In genomic region chr1:117696567-117696966, GRCh38 we compare ENCODE assay signal across 17 cellular contexts.
DNase-seq lines count a peak whose midpoint lies in the region; ATAC-seq and TF ChIP-seq lines count a peak whose summit lies in the region.
"Had no signal": no experiment of that assay in that cellular context is flagged by ENCODE, and none has a peak within 500 bp of the region (broad histone marks: within the 10 kb centered on the region; RNA-seq: fewer than 3 reads in every experiment).

No MANE protein-coding gene starts in this region.

- peaks cover 4% of the 10 kb centered on the region for H3K27me3 Mint-ChIP-seq in GM23338 (ENCODE audit: insufficient read depth, low read depth, poor library complexity)

- peaks cover 4% of the 10 kb centered on the region; the same call in 2 of the 3 replicates for H3K4me1 Mint-ChIP-seq in GM23338
- H3K4me1 Mint-ChIP-seq: activated naive CD8-positive, alpha-beta T cell treated with anti-CD3 and anti-CD28 coated beads for 36 hours; CD8-positive, alpha-beta memory T cell had no signal

- no peak overlapping the region for H3K27ac Mint-ChIP-seq in GM23338
- H3K27ac Mint-ChIP-seq: activated naive CD8-positive, alpha-beta T cell treated with anti-CD3 and anti-CD28 coated beads for 36 hours; CD8-positive, alpha-beta memory T cell; stimulated activated naive B cell treated with anti-CD40 and anti-IgM and Interleukin-4, amounts not matched to agents 10 μg/mL and 1 μg/mL and 100 μg/mL, for 72 hours had no signal

- H3K79me2 ChIP-seq in GM23338 (replicated peaks; ENCODE audit: insufficient read depth) = no peaks in the 10 kb centered on the region

- H3K9me3 ChIP-seq in colonic mucosa (no peaks in the 10 kb centered on the region), left lung (no peaks in the 10 kb centered on the region), suprapubic skin (no peaks in the 10 kb centered on the region)
- H3K9me3 ChIP-seq: SJCRH30 had no signal

- no peak overlapping the region for H3K4me2 ChIP-seq in GM23338

- H4K20me1 ChIP-seq in GM23338 (replicated peaks; ENCODE audit: insufficient read depth) = no peaks in the 10 kb centered on the region

- TF ChIP-seq POLR2A in suprapubic skin (IDR thresholded peaks at IDR 0.05) = no peak

- intact Hi-C loops in colonic mucosa (cut with DNase I) = no loop called here
- intact Hi-C loops in left lung (cut with DNase I) = no loop called here

- no peaks in the 10 kb centered on the region for H3K9me2 ChIP-seq in GM23338 (ENCODE audit: insufficient read depth)

- H3K27me3 ChIP-seq in GM23338 (ENCODE audit: insufficient read depth) (no peaks in the 10 kb centered on the region), colonic mucosa (no peaks in the 10 kb centered on the region), left lung (no peaks in the 10 kb centered on the region), suprapubic skin (no peaks in the 10 kb centered on the region)
- H3K27me3 ChIP-seq: SJCRH30 had no signal

- H3K27ac ChIP-seq in GM23338 (ENCODE audit: low read depth) = no peak overlapping the region
- peak overlapping the region; percentile 60 for H3K27ac ChIP-seq in colonic mucosa
- H3K27ac ChIP-seq in left lung = peak overlapping the region; percentile 70 to 73
- peak overlapping the region; percentile 74 for H3K27ac ChIP-seq in suprapubic skin
- H3K27ac ChIP-seq: SJCRH30, VCaP had no signal

- no peaks in the 10 kb centered on the region for H3K36me3 Mint-ChIP-seq in GM23338 (ENCODE audit: low read depth)
- H3K36me3 Mint-ChIP-seq: activated naive CD8-positive, alpha-beta T cell treated with anti-CD3 and anti-CD28 coated beads for 36 hours; CD8-positive, alpha-beta memory T cell; stimulated activated naive B cell treated with anti-CD40 and anti-IgM and Interleukin-4, amounts not matched to agents 10 μg/mL and 1 μg/mL and 100 μg/mL, for 72 hours had no signal

- no peak for TF ChIP-seq CTCF in GM23338 (conservative IDR thresholded peaks at IDR 0.05; ENCODE audit: low read depth in 2 of 2)
- TF ChIP-seq CTCF in colonic mucosa (IDR thresholded peaks at IDR 0.05) = no peak
- TF ChIP-seq CTCF in left lung (IDR thresholded peaks at IDR 0.05) = no peak
- no peak for TF ChIP-seq CTCF in suprapubic skin (IDR thresholded peaks at IDR 0.05)

- H3F3A ChIP-seq in GM23338 (replicated peaks; ENCODE audit: low read depth) = no peaks in the 10 kb centered on the region

- H3K9me3 Mint-ChIP-seq in GM23338 = no peaks in the 10 kb centered on the region
- H3K9me3 Mint-ChIP-seq: activated naive CD8-positive, alpha-beta T cell treated with anti-CD3 and anti-CD28 coated beads for 36 hours; CD8-positive, alpha-beta memory T cell had no signal

- DNase-seq in GM23338 (ENCODE audit: low spot score) = no peak
- no peak for DNase-seq in colonic mucosa
- DNase-seq in left lung = no peak
- DNase-seq in suprapubic skin (ENCODE audit: low spot score in 2 of 2) = no peak
- DNase-seq in foreskin melanocyte = no peak
- DNase-seq in middle frontal gyrus (ENCODE audit: extremely low spot score, low spot score) = no peak
- no peak for DNase-seq in putamen (ENCODE audit: low spot score)
- DNase-seq: activated naive CD8-positive, alpha-beta T cell treated with anti-CD3 and anti-CD28 coated beads for 36 hours; CD8-positive, alpha-beta memory T cell; effector memory CD4-positive, alpha-beta T cell; NCI-H2107; NK-92 treated with Interleukin-12 subunit alpha and Interleukin-12 subunit beta, amount 100 ng/mL, for 24 hours; SJCRH30; stimulated activated CD4-positive, alpha-beta T cell treated with anti-CD3 and anti-CD28 coated beads, Interleukin-4, amount 100 ng/mL, for 4 hours; stimulated activated naive B cell treated with anti-CD40 and anti-IgM and Interleukin-4, amounts not matched to agents 10 μg/mL and 1 μg/mL and 100 μg/mL, for 72 hours had no signal

- no peak overlapping the region for H3K9ac ChIP-seq in colonic mucosa (ENCODE audit: low read depth in 2 of 2, low read length in 2 of 2)

- ATAC-seq in GM23338 (no peak), left lung (peak; percentile 25), HG02870 (IDR thresholded peaks at IDR 0.05; ENCODE audit: unreplicated experiment) (no peak)
- ATAC-seq: stimulated activated naive B cell treated with anti-CD40 and anti-IgM and Interleukin-4, amounts not matched to agents 10 μg/mL and 1 μg/mL and 100 μg/mL, for 72 hours had no signal

- H3K4me3 ChIP-seq in GM23338 (no peak overlapping the region), colonic mucosa (no peak overlapping the region), left lung (no peak overlapping the region), suprapubic skin (no peak overlapping the region)
- H3K4me3 ChIP-seq: SJCRH30 had no signal

- no peak for TF ChIP-seq EP300 in suprapubic skin (IDR thresholded peaks at IDR 0.05)

- WGBS in suprapubic skin = 61% methylated on average over 1 of the region's 1 CpG

- H3K4me1 ChIP-seq in GM23338 (ENCODE audit: insufficient read depth) = peaks cover 4% of the 10 kb centered on the region; the same call in 1 of the 2 replicates
- no peaks in the 10 kb centered on the region for H3K4me1 ChIP-seq in colonic mucosa
- H3K4me1 ChIP-seq in left lung = no peaks in the 10 kb centered on the region
- no peaks in the 10 kb centered on the region for H3K4me1 ChIP-seq in suprapubic skin
- H3K4me1 ChIP-seq: SJCRH30 had no signal

- peak overlapping the region; percentile 99 for H2AFZ ChIP-seq in GM23338

- H3K4me3 Mint-ChIP-seq in GM23338 = no peak overlapping the region
- H3K4me3 Mint-ChIP-seq: activated naive CD8-positive, alpha-beta T cell treated with anti-CD3 and anti-CD28 coated beads for 36 hours; CD8-positive, alpha-beta memory T cell; stimulated activated naive B cell treated with anti-CD40 and anti-IgM and Interleukin-4, amounts not matched to agents 10 μg/mL and 1 μg/mL and 100 μg/mL, for 72 hours had no signal

- H3K36me3 ChIP-seq in GM23338 (ENCODE audit: insufficient read depth) (no peaks in the 10 kb centered on the region), colonic mucosa (no peaks in the 10 kb centered on the region), left lung (no peaks in the 10 kb centered on the region), suprapubic skin (no peaks in the 10 kb centered on the region)
- H3K36me3 ChIP-seq: SJCRH30 had no signal

TF ChIP-seq in GM23338, 12 proteins besides CTCF, POLR2A, EP300 and RAD21 (continues in another document):
- TF ChIP-seq ZNF114 (CRISPR knock-in tag; IDR thresholded peaks at IDR 0.05) (no peak), POLR2AphosphoS5 (IDR thresholded peaks at IDR 0.05; ENCODE audit: low read depth) (no peak), NANOG (IDR thresholded peaks at IDR 0.05; ENCODE audit: borderline replicate concordance) (no peak), EZH2phosphoT487 (IDR thresholded peaks at IDR 0.05; ENCODE audit: unreplicated experiment) (no peak), JUNB (IDR thresholded peaks at IDR 0.05; ENCODE audit: unreplicated experiment) (no peak)
